ENCODE assay signal across 8 cellular contexts in the genomic region with DNA sequence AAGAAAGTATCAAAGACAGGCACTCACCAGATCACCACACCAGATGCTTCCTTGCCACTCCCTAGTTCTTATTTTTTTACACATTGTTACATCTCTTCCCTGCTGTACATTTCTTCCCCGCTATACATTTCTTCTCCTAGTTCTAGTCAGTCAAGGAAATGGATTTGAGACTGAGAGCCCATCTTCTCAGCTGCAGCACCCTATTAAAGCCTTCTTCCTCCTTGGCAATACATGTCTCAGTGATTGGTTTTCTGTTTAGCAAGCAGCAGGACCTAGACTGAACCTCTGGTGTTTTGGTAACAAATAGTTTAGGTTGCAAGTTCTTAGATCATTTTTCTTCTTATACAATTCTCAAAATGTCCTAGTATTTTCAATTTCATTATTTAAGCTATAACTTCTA.
"Had no signal": no experiment of that assay in that cellular context is flagged by ENCODE, and none has a peak within 500 bp of the region (broad histone marks: within the 10 kb centered on the region; RNA-seq: fewer than 3 reads in every experiment).

No MANE protein-coding gene starts in this region.

- H3K4me3 ChIP-seq: GM12878 had no signal

- ATAC-seq: GM12878 had no signal

- DNase-seq: GDM1, GF-D8 had no signal

- FAIRE-seq: G401.6, GM12878, GM12891, GM12892, GM18507, GM19239 had no signal
